2 cellular contexts compared by ENCODE assay signal in genomic region chr16:50252082-50252611, GRCh38.
TF ChIP-seq lines count a peak whose summit lies in the region.

No MANE protein-coding gene starts in this region.

TF ChIP-seq in HCT116, 20 proteins besides CTCF, POLR2A, EP300 and RAD21 (continued from another document):
- TF ChIP-seq SIN3A (IDR thresholded peaks at IDR 0.05; ENCODE audit: low read depth) (no peak), JUND (IDR thresholded peaks at IDR 0.05) (no peak), ZFX (IDR thresholded peaks at IDR 0.05) (no peak), EZH2 (IDR thresholded peaks at IDR 0.05) (no peak), ZBTB33 (IDR thresholded peaks at IDR 0.05; ENCODE audit: extremely low read depth, insufficient replicate concordance, low read length) (no peak), FOSL1 (IDR thresholded peaks at IDR 0.05; ENCODE audit: low read depth) (no peak), TCF7L2 (IDR thresholded peaks at IDR 0.05; ENCODE audit: borderline replicate concordance, extremely low read depth, insufficient read depth, insufficient read length) (no peak), REST (IDR thresholded peaks at IDR 0.05; ENCODE audit: low read depth) (no peak), CEBPB (IDR thresholded peaks at IDR 0.05; ENCODE audit: low read depth) (no peak), EZH2phosphoT487 (IDR thresholded peaks at IDR 0.05; ENCODE audit: borderline replicate concordance) (no peak), YY1 (IDR thresholded peaks at IDR 0.05; ENCODE audit: extremely low read depth, insufficient replicate concordance, low read depth, low read length) (no peak)

TF ChIP-seq in K562, 482 proteins besides CTCF, POLR2A, EP300 and RAD21:
- peak; percentile 71 for TF ChIP-seq PKNOX1 (IDR thresholded peaks at IDR 0.05)
- TF ChIP-seq TAF15 (IDR thresholded peaks at IDR 0.05; ENCODE audit: low read depth, low read length) = no peak
